Comparison of ENCODE assay signal across 8 cellular contexts in the genomic region with DNA sequence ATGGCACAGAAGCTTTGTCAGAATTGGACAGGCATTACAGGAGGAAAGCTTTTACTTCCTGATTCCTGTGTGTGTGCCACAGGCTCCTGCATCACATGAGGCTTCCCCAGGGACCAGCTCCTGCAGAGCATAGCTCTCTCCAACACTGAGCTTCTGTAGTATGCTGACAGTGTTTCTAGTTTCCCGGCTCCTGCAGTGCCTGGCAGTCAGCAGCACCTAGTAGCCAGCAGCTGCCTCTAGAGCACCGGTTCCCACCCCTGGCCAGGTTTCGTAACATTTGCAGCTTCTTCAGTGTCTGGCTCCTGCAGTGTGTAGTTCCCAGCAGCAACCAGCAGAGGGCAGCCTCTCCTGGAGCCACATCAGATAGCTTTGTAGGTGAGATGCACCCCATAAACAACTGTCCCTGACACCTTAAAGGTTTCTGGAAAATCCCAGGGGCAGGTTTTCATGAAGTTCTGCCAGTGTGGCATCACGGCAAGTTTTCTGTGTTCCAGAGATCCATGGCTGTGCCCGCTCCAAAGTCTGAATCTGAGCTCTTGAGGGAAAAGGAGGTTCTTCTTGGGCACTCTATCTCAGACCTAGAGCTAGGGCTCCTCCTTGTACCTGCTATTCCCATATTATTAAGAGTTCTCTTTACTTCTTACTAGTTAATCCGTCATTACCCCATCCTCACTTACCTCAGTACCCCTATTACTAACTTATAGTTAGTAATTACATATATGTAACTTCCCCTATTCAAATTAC. TPM values are rescaled to one million over a fixed set of nuclear protein-coding genes. Genes with fewer than 3 reads are reported as not detected.
DNase-seq lines count a peak whose midpoint lies in the region; ATAC-seq and TF ChIP-seq lines count a peak whose summit lies in the region.

No MANE protein-coding gene starts in this region.

- H3K27ac ChIP-seq in A673 (ENCODE audit: low read depth, low read length, poor library complexity, severe bottlenecking) = peak overlapping the region; percentile 24

- ATAC-seq in GM18519 (IDR thresholded peaks at IDR 0.05; ENCODE audit: low FRiP score, unreplicated experiment) (peak; percentile 56), HG03039 (IDR thresholded peaks at IDR 0.05; ENCODE audit: unreplicated experiment) (peak; percentile 90)

- H3K4me3 ChIP-seq in A673 (ENCODE audit: low read depth, low read length, poor library complexity, severe bottlenecking) = no peak overlapping the region

- no peaks in the 10 kb centered on the region for H3K27me3 ChIP-seq in A673 (replicated peaks; ENCODE audit: insufficient read depth, low read depth, low read length, poor library complexity)

- BruUV-seq in A673 (replicated peaks; lab: Mats Ljungman, UMichigan) = no TSS peak

- DNase-seq in A673 (ENCODE audit: low spot score) (peak; percentile 86), NCI-H2081 treated with DMSO at 0.1 percent for 48 hours (lab: John Stamatoyannopoulos, UW) (peak; percentile 69), UCSD-AML1 (lab: John Stamatoyannopoulos, UW; ENCODE audit: unreplicated experiment) (peak; percentile 77), brain pericyte (ENCODE audit: low read depth, low spot score) (peak; percentile 65), iPS-NIHi7 (ENCODE audit: extremely low spot score) (peak; percentile 86)
- DNase-seq in stimulated activated CD4-positive, alpha-beta T cell treated with anti-CD3 and anti-CD28 coated beads, Interleukin-12 subunit alpha, Interleukin-12 subunit beta, amount 100 ng/mL, for 4 hours = peak; percentile 80

- H3K9me3 ChIP-seq in A673 (ENCODE audit: low read depth, low read length, poor library complexity, severe bottlenecking) = no peaks in the 10 kb centered on the region

- intact Hi-C loops in A673 (cut with micrococcal nuclease; ENCODE audit: unreplicated experiment) = no loop called here

- H3K4me1 ChIP-seq in A673 (ENCODE audit: insufficient read depth, low read length, poor library complexity, severe bottlenecking) = peaks cover 13% of the 10 kb centered on the region

- H3K36me3 ChIP-seq in A673 (ENCODE audit: insufficient read depth, low read length, poor library complexity, severe bottlenecking) = no peaks in the 10 kb centered on the region

- POLR2A ChIA-PET in A673 (lab: Charles Lee; ENCODE audit: low non-redundant PET) = interaction anchor here (0.6 to 0.8 kb wide), 3 partner anchors 10 to 283 kb away, joined by 3 to 4 read pairs (median 3); no protein-coding TSS in a partner anchor

- peak; percentile 99 for TF ChIP-seq CTCF in A673 (conservative IDR thresholded peaks at IDR 0.05; ENCODE audit: low read depth, low read length)

- CTCF ChIA-PET in A673 (lab: Charles Lee) = interaction anchor here (0.5 to 1.9 kb wide), 21 partner anchors 8 to 1222 kb away, joined by 3 to 30 read pairs (median 3); partner anchors contain the start of gene SENP2

RNA-seq across cellular contexts. Expression of gene TRA2B, which starts 5.7 kb away (rescaled TPM):
- 328 and 339 TPM in 2 replicates for total RNA-seq in A673 (2021)
